ENCODE assay signal across 13 cellular contexts in the genomic region with DNA sequence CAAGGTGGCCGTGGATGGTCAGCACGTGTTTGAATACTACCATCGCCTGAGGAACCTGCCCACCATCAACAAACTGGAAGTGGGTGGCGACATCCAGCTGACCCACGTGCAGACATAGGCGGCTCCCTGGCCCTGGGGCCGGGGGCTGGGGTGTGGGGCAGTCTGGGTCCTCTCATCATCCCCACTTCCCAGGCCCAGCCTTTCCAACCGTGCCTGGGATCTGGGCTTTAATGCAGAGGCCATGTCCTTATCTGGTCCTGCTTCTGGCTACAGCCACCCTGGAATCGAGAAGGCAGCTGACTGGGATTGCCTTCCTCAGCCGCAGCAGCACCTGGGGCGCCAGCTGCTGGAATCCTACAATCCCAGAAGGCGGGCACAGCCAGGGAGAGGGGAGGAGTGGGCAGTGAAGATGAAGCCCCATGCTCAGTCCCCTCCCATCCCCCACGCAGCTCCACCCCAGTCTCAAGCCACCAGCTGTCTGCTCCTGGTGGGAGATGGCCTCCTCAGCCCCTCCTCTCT. TPM values are rescaled to one million over a fixed set of nuclear protein-coding genes. Genes with fewer than 3 reads are reported as not detected.
A peak's percentile ranks its signal among the peaks of the same experiment; 100 is the strongest.
DNase-seq lines count a peak whose midpoint lies in the region; FAIRE-seq and TF ChIP-seq lines count a peak whose summit lies in the region.
"Not testable (repeated sequence)": the region's sequence is repeated elsewhere in the genome, so short reads cannot be mapped to it uniquely, and the experiment has no call there.
"Had no signal": no experiment of that assay in that cellular context is flagged by ENCODE, and none has a peak within 500 bp of the region (broad histone marks: within the 10 kb centered on the region; RNA-seq: fewer than 3 reads in every experiment).

No MANE protein-coding gene starts in this region.

- H2BK15ac ChIP-seq in mesendoderm (replicated peaks; ENCODE audit: low read depth) = not testable (repeated sequence)

- H3K56ac ChIP-seq in mesendoderm (ENCODE audit: low read length) = peak overlapping the region; percentile 42

- not testable (repeated sequence) for H3K36me3 Mint-ChIP-seq in endodermal cell (ENCODE audit: low read depth)

- H3K27ac ChIP-seq in endodermal cell (ENCODE audit: low read depth, low read length); mesendoderm (ENCODE audit: low read depth, low read length): not testable (repeated sequence)

- not testable (repeated sequence) for H3K4me3 Mint-ChIP-seq in endodermal cell

- not testable (repeated sequence) for H3K23ac ChIP-seq in mesendoderm (ENCODE audit: low read length)

- not testable (repeated sequence) for H3K9me3 Mint-ChIP-seq in endodermal cell

- H3K4me1 ChIP-seq in endodermal cell (ENCODE audit: control insufficient read depth, insufficient read depth, low read length); mesendoderm (ENCODE audit: control insufficient read depth, low read depth, low read length): not testable (repeated sequence)

- not testable (repeated sequence) for H2BK120ac ChIP-seq in mesendoderm (ENCODE audit: low read depth, low read length)

- H2BK5ac ChIP-seq in mesendoderm (ENCODE audit: low read length) = not testable (repeated sequence)

- peak; percentile 1 for DNase-seq in COLO668 (lab: John Stamatoyannopoulos, UW; ENCODE audit: unreplicated experiment)
- DNase-seq in NCI-H524 (lab: John Stamatoyannopoulos, UW) = peak; percentile 29 to 75
- DNase-seq in NCI-H82 (lab: John Stamatoyannopoulos, UW) = peak; percentile 62
- DNase-seq in SHP77 treated with DMSO at 0.1 percent for 48 hours (lab: John Stamatoyannopoulos, UW) = peak; percentile 39
- not testable (repeated sequence) for DNase-seq in bronchial epithelial cell (ENCODE audit: low read depth); mesendoderm
- DNase-seq in endodermal cell = peak; percentile 45

- not testable (repeated sequence) for H3K4me2 ChIP-seq in mesendoderm (ENCODE audit: low read length)

- H3K9me3 ChIP-seq in endodermal cell (ENCODE audit: control insufficient read depth, low read length) = not testable (repeated sequence)

- not testable (repeated sequence) for H3K4ac ChIP-seq in mesendoderm (ENCODE audit: low read depth, low read length)

- not testable (repeated sequence) for H3K18ac ChIP-seq in mesendoderm (ENCODE audit: low read length)

- not testable (repeated sequence) for H3K36me3 ChIP-seq in bronchial epithelial cell (ENCODE audit: control insufficient read depth, insufficient read depth, low read length); endodermal cell (ENCODE audit: control insufficient read depth, insufficient read depth, low read length); mesendoderm (ENCODE audit: control insufficient read depth, insufficient read depth, low read length)

- H3K4me1 Mint-ChIP-seq in endodermal cell = not testable (repeated sequence)

- H3K27me3 Mint-ChIP-seq in endodermal cell (ENCODE audit: insufficient read depth) = not testable (repeated sequence)

- H2AK5ac ChIP-seq in mesendoderm (ENCODE audit: low read length) = not testable (repeated sequence)

- H4K8ac ChIP-seq in mesendoderm (ENCODE audit: low read depth, low read length) = not testable (repeated sequence)

- H3K27ac Mint-ChIP-seq in endodermal cell = not testable (repeated sequence)

- not testable (repeated sequence) for H3K79me1 ChIP-seq in mesendoderm (ENCODE audit: low read length)

- H3K4me3 ChIP-seq in bronchial epithelial cell (ENCODE audit: low read depth, low read length); endodermal cell (ENCODE audit: low read length); mesendoderm (ENCODE audit: low read length): not testable (repeated sequence)

- WGBS in endodermal cell (ENCODE audit: insufficient coverage in 1 of 2, insufficient read length in 1 of 2), 2 experiments = 75% methylated on average over 5 of the region's 13 CpGs; no CpG with 5 or more reads in 1 of the 2 experiments
- WGBS in mesendoderm (ENCODE audit: extremely low coverage, insufficient coverage, low lambda C conversion rate) = no CpG with 5 or more reads among the region's 13 CpGs

- TF ChIP-seq CTCF in bronchial epithelial cell (IDR thresholded peaks at IDR 0.05; ENCODE audit: insufficient read depth, low read length, severe bottlenecking); endodermal cell (conservative IDR thresholded peaks at IDR 0.05): not testable (repeated sequence)

- peak; percentile 73 for FAIRE-seq in bronchial epithelial cell (lab: Jason Lieb, UNC)

- not testable (repeated sequence) for H3K79me2 ChIP-seq in mesendoderm (ENCODE audit: control insufficient read depth, insufficient read depth, low read length)

- H3K27me3 ChIP-seq in bronchial epithelial cell (ENCODE audit: control insufficient read depth, insufficient read depth, low read length); endodermal cell (ENCODE audit: control insufficient read depth, insufficient read depth, low read length, poor library complexity, severe bottlenecking); mesendoderm (ENCODE audit: insufficient read depth, low read length, poor library complexity): not testable (repeated sequence)

- not testable (repeated sequence) for H4K5ac ChIP-seq in mesendoderm (ENCODE audit: low read length)

- not testable (repeated sequence) for H3K9ac ChIP-seq in endodermal cell (ENCODE audit: extremely low read depth, low read length, poor library complexity, severe bottlenecking); mesendoderm (ENCODE audit: low read length)

RNA-seq across cellular contexts. Expression of a gene that starts 17.7 kb away (rescaled TPM):
- total RNA-seq in bronchial epithelial cell (0.38 TPM in 1 of 2 replicates, not detected in the other), endodermal cell (not detected)
- not detected for polyA plus RNA-seq in endodermal cell (2013, experiment 1 of 2)
- polyA plus RNA-seq in endodermal cell (2013, experiment 2 of 2) = not detected
- 0.24 TPM for polyA plus RNA-seq in mesendoderm (2013, experiment 1 of 2)
- polyA plus RNA-seq in mesendoderm (2013, experiment 2 of 2) = 0.35 TPM
- total RNA-seq: Caco-2; CD4-positive, alpha-beta memory T cell; GM23248; H4; H9 had no signal
- polyA plus RNA-seq: A549; CD4-positive, alpha-beta memory T cell; GM23248 had no signal
